18 cellular contexts compared by ENCODE assay signal in genomic region chr6:148769304-148769968, GRCh38.
"Had no signal": no experiment of that assay in that cellular context is flagged by ENCODE, and none has a peak within 500 bp of the region (broad histone marks: within the 10 kb centered on the region; RNA-seq: fewer than 3 reads in every experiment).

No MANE protein-coding gene starts in this region.

- ATAC-seq: activated CD4-positive, CD25-positive, alpha-beta regulatory T cell treated with anti-CD3 and anti-CD28 coated beads, Interleukin-2, amount 50 U/mL, for 24 hours; stimulated activated naive CD8-positive, alpha-beta T cell treated with anti-CD3 and anti-CD28 coated beads, Interleukin-15, Interleukin-2, amounts not matched to agents 100 U/mL and 50 U/mL, for 24 hours had no signal

- DNase-seq: activated CD4-positive, alpha-beta T cell treated with anti-CD3 and anti-CD28 coated beads, Interleukin-2, amount 50 U/mL, for 1 hour; activated CD8-positive, alpha-beta memory T cell treated with anti-CD3 and anti-CD28 coated beads for 24 hours; activated gamma-delta T cell; activated T-cell treated with anti-CD3 and anti-CD28 coated beads, Interleukin-2, amount 50 U/mL, for 72 hours; effector CD4-positive, alpha-beta T cell; heart right ventricle; mesenchymal stem cell; nephron progenitor cell; occipital lobe; stimulated activated CD4-positive, alpha-beta T cell treated with anti-CD3 and anti-CD28 coated beads, Interleukin-12 subunit alpha, Interleukin-12 subunit beta, amount 100 ng/mL, for 4 hours; stimulated activated CD4-positive, alpha-beta T cell treated with anti-CD3 and anti-CD28 coated beads, Interleukin-2, amount 100 ng/mL, for 24 hours; stimulated activated naive CD8-positive, alpha-beta T cell treated with anti-CD3 and anti-CD28 coated beads, Interleukin-15, Interleukin-2, amounts not matched to agents 100 U/mL and 50 U/mL, for 24 hours; substantia nigra; T1000; tibial artery had no signal

- H3K27me3 ChIP-seq: ascending aorta, esophagus muscularis mucosa, heart right ventricle, tibial artery had no signal

- H3K4me3 ChIP-seq: ascending aorta, esophagus muscularis mucosa, heart right ventricle, tibial artery had no signal

- H3K27ac ChIP-seq: ascending aorta, esophagus muscularis mucosa, heart right ventricle, tibial artery had no signal

- H3K9me3 ChIP-seq: ascending aorta, esophagus muscularis mucosa, heart right ventricle, tibial artery had no signal

- H3K36me3 ChIP-seq: ascending aorta, esophagus muscularis mucosa, heart right ventricle, tibial artery had no signal
